Comparison of ENCODE assay signal across 8 cellular contexts in the genomic region with DNA sequence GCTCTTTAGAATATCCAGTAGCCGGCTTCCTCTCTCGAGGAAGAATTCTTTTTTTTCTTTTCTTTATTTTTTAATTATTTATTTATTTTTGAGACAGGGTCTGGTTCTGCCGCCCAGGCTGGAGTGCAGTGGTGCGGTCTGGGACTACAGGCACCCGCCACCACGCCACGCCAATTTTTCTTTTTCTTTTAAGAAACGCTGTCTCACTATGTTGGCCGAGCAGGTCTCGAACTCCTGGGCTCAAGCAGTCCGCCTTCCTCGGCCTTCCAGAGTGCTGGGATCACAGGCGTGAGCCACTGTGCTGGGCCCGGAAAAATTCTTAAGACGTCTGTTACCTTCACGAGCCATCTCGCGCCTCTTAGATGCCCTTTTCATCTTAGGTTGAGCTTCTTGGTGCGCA. TPM values are rescaled to one million over a fixed set of nuclear protein-coding genes. Genes with fewer than 3 reads are reported as not detected.
DNase-seq lines count a peak whose midpoint lies in the region; ATAC-seq and TF ChIP-seq lines count a peak whose summit lies in the region.

No MANE protein-coding gene starts in this region.

- ATAC-seq in body of pancreas (no peak), memory B cell (ENCODE audit: low read depth) (no peak)

- H3K4me3 Mint-ChIP-seq in activated naive CD4-positive, alpha-beta T cell treated with anti-CD3 and anti-CD28 coated beads, Interleukin-2, amount 10 ng/mL, durations not matched to agents 7 days and 5 days: peak overlapping the region; percentile 77
- peak overlapping the region; percentile 89 for H3K4me3 Mint-ChIP-seq in memory B cell

- no peak overlapping the region for H3K4me3 ChIP-seq in body of pancreas
- H3K4me3 ChIP-seq in transverse colon: peak overlapping the region; percentile 76 to 92 (median 84)

- peaks cover 5% of the 10 kb centered on the region for H3K27me3 Mint-ChIP-seq in activated naive CD4-positive, alpha-beta T cell treated with anti-CD3 and anti-CD28 coated beads, Interleukin-2, amount 10 ng/mL, durations not matched to agents 7 days and 5 days
- no peaks in the 10 kb centered on the region for H3K27me3 Mint-ChIP-seq in memory B cell

- TF ChIP-seq POLR2A in body of pancreas (IDR thresholded peaks at IDR 0.05) (no peak), transverse colon (IDR thresholded peaks at IDR 0.05) (no peak)

- H3K9me3 ChIP-seq in body of pancreas: no peaks in the 10 kb centered on the region
- H3K9me3 ChIP-seq in transverse colon: no peaks in the 10 kb centered on the region

- H3K27ac ChIP-seq in body of pancreas (peak overlapping the region in 3 of 4 donors; percentile 85 to 93 (median 86)), transverse colon (peak overlapping the region; percentile 93 to 99 (median 96))

- H3K36me3 ChIP-seq in body of pancreas (replicated peaks in 1 of 2; ENCODE audit: insufficient read depth in 1 of 2, low read depth in 2 of 2): no peaks in the 10 kb centered on the region
- H3K36me3 ChIP-seq in transverse colon: no peaks in the 10 kb centered on the region

- TF ChIP-seq EP300 in transverse colon (IDR thresholded peaks at IDR 0.05; ENCODE audit: low read depth): no peak

- H3K27ac Mint-ChIP-seq in activated naive CD4-positive, alpha-beta T cell treated with anti-CD3 and anti-CD28 coated beads, Interleukin-2, amount 10 ng/mL, durations not matched to agents 7 days and 5 days: peak overlapping the region; percentile 90
- peak overlapping the region; percentile 89 for H3K27ac Mint-ChIP-seq in memory B cell

- peaks cover 32% of the 10 kb centered on the region for H3K4me1 Mint-ChIP-seq in activated naive CD4-positive, alpha-beta T cell treated with anti-CD3 and anti-CD28 coated beads, Interleukin-2, amount 10 ng/mL, durations not matched to agents 7 days and 5 days
- H3K4me1 Mint-ChIP-seq in memory B cell: peaks cover 21% of the 10 kb centered on the region

- H3K36me3 Mint-ChIP-seq in activated naive CD4-positive, alpha-beta T cell treated with anti-CD3 and anti-CD28 coated beads, Interleukin-2, amount 10 ng/mL, durations not matched to agents 7 days and 5 days: peaks cover 7% of the 10 kb centered on the region
- H3K36me3 Mint-ChIP-seq in memory B cell: no peaks in the 10 kb centered on the region

- intact Hi-C loops in body of pancreas (cut with DNase I): no loop called here
- intact Hi-C loops in transverse colon (cut with DNase I; ENCODE audit: low total_unique reads): no loop called here

- H3K27me3 ChIP-seq in body of pancreas (no peaks in the 10 kb centered on the region), transverse colon (no peaks in the 10 kb centered on the region)

- CTCF ChIA-PET in activated naive CD4-positive, alpha-beta T cell treated with anti-CD3 and anti-CD28 coated beads, Interleukin-2, amount 10 ng/mL, durations not matched to agents 7 days and 5 days (lab: Charles Lee): no interaction called here

- peaks cover 21% of the 10 kb centered on the region for H3K4me1 ChIP-seq in body of pancreas
- peaks cover 5 to 33% (median 23%) of the 10 kb centered on the region in 4 donors for H3K4me1 ChIP-seq in transverse colon

- no peak for TF ChIP-seq CTCF in body of pancreas (IDR thresholded peaks at IDR 0.05)
- TF ChIP-seq CTCF in transverse colon (IDR thresholded peaks at IDR 0.05): no peak

- in situ Hi-C loops in transverse colon (cut with MboI; ENCODE audit: low pct_ligation_motif_present in 1 of 4, low pct_unique_long_range_greater_than_20kb in 1 of 4, low sequenced_read_pairs in 3 of 4) (no loop called here), G401 (cut with HindIII; ENCODE audit: low sequenced_read_pairs) (no loop called here)

- WGBS in body of pancreas, 2 donors: 77 to 83% methylated on average over 19 of the region's 19 CpGs
- WGBS in transverse colon (ENCODE audit: low coverage in 1 of 2), 2 donors: 82 to 91% methylated on average over 7 to 19 of the region's 19 CpGs

- H3K9me3 Mint-ChIP-seq in activated naive CD4-positive, alpha-beta T cell treated with anti-CD3 and anti-CD28 coated beads, Interleukin-2, amount 10 ng/mL, durations not matched to agents 7 days and 5 days: no peaks in the 10 kb centered on the region
- H3K9me3 Mint-ChIP-seq in memory B cell: no peaks in the 10 kb centered on the region

- DNase-seq in activated naive CD4-positive, alpha-beta T cell treated with anti-CD3 and anti-CD28 coated beads, Interleukin-2, amount 10 ng/mL, durations not matched to agents 7 days and 5 days: no peak
- DNase-seq in activated naive CD4-positive, alpha-beta T cell treated with anti-CD3 and anti-CD28 coated beads, Interleukin-2, amount 50 U/mL, for 16 hours: no peak
- DNase-seq in body of pancreas: peak in 2 of 4 donors; percentile 6 to 18
- no peak for DNase-seq in memory B cell (ENCODE audit: low spot score in 2 of 2)
- no peak for DNase-seq in transverse colon
- DNase-seq in NCI-H1694 treated with DMSO at 0.1 percent for 48 hours (lab: John Stamatoyannopoulos, UW): no peak
- no peak for DNase-seq in activated CD4-positive, CD25-positive, alpha-beta regulatory T cell (lab: John Stamatoyannopoulos, UW)
- no peak for DNase-seq in G401 (ENCODE audit: low spot score)

RNA-seq across cellular contexts. Expression of a gene that starts 0.9 kb away (rescaled TPM):
- total RNA-seq in body of pancreas (10 to 100 TPM; 20.0 to 21.4 TPM), transverse colon (10 to 100 TPM; 78.4 to 86.4 (median 80.5) TPM)
- total RNA-seq in G401 (2014; rRNA removed; shearing (Covaris generic)): 7.4 and 20.3 TPM in 2 replicates

Comparison
In these comparisons a context has a peak if more than half of its experiments do, and no peak if none do; other contexts are left out.
1. H3K4me3 ChIP-seq: peak in transverse colon (4 of 4); none in body of pancreas (0 of 2).